Comparison of ENCODE assay signal across 14 cellular contexts in genomic region chr12:112294793-112295192, GRCh38.
A peak's percentile ranks its signal among the peaks of the same experiment; 100 is the strongest.
DNase-seq lines count a peak whose midpoint lies in the region; ATAC-seq, FAIRE-seq and TF ChIP-seq lines count a peak whose summit lies in the region.
"Had no signal": no experiment of that assay in that cellular context is flagged by ENCODE, and none has a peak within 500 bp of the region (broad histone marks: within the 10 kb centered on the region; RNA-seq: fewer than 3 reads in every experiment).

No MANE protein-coding gene starts in this region.

- no peak for FAIRE-seq in H54 (lab: Jason Lieb, UNC)
- FAIRE-seq: A204.1 had no signal

- DNase-seq in NCI-H1417 (lab: John Stamatoyannopoulos, UW) (peak in 2 of 3 experiments; percentile 12 to 37), NCI-H1417 treated with DMSO at 0.1 percent for 48 hours (lab: John Stamatoyannopoulos, UW) (no peak), astrocyte of the spinal cord (ENCODE audit: low read depth, low spot score) (peak; percentile 15), lung microvascular endothelial cell (ENCODE audit: low read depth in 2 of 2) (peak; percentile 31 to 64), GM13976 (ENCODE audit: low spot score) (no peak), H54 (ENCODE audit: insufficient read length, low spot score) (no peak)
- DNase-seq: activated gamma-delta T cell treated with Interleukin-2 at 50 U/mL for 16 hours, cerebellar nuclear complex, gastrocnemius medialis, NCI-H446 treated with DMSO at 0.1 percent for 48 hours, tibial artery had no signal

- TF ChIP-seq CTCF in LNCAP (IDR thresholded peaks at IDR 0.05) (peak; percentile 23; the same call in 1 of the 2 replicates), astrocyte of the spinal cord (IDR thresholded peaks at IDR 0.05; ENCODE audit: low read depth, low read length) (peak; percentile 22), GM13976 (IDR thresholded peaks at IDR 0.05; ENCODE audit: borderline replicate concordance, control extremely low read depth, extremely low read depth, insufficient read depth, missing control alignments) (no peak)

- TF ChIP-seq POLR2A in H54 (IDR thresholded peaks at IDR 0.05; ENCODE audit: low read depth, low read length): no peak

- H3K4me3 ChIP-seq in astrocyte of the spinal cord (ENCODE audit: low read depth, low read length): no peak overlapping the region
- H3K4me3 ChIP-seq: gastrocnemius medialis, tibial artery had no signal

- in situ Hi-C loops in astrocyte of the spinal cord (cut with HindIII; ENCODE audit: low sequenced_read_pairs) (no loop called here), GM13976 (cut with MboI; ENCODE audit: low sequenced_read_pairs, unreplicated experiment) (no loop called here)

- no peak for ATAC-seq in activated CD4-positive, CD25-positive, alpha-beta regulatory T cell treated with anti-CD3 and anti-CD28 coated beads, Interleukin-2, amount 50 U/mL, for 24 hours
- ATAC-seq: gastrocnemius medialis had no signal

Comparison
In these comparisons a context has a peak if more than half of its experiments do, and no peak if none do; other contexts are left out.
1. DNase-seq: peak in NCI-H1417 (2 of 3), astrocyte of the spinal cord (single experiment) and lung microvascular endothelial cell (2 of 2); none in NCI-H1417 treated with DMSO at 0.1 percent for 48 hours (single experiment), GM13976 (single experiment) and H54 (single experiment).